ENCODE assay signal across 8 cellular contexts in genomic region chr15:69523010-69524001, GRCh38.
DNase-seq lines count a peak whose midpoint lies in the region; ATAC-seq and TF ChIP-seq lines count a peak whose summit lies in the region.

No MANE protein-coding gene starts in this region.

- DNase-seq in GM04503 (ENCODE audit: low read depth): peak; percentile 17
- DNase-seq in NCI-H1048 (lab: John Stamatoyannopoulos, UW): peak; percentile 2
- peak; percentile 19 for DNase-seq in activated naive CD8-positive, alpha-beta T cell treated with anti-CD3 and anti-CD28 coated beads, Interleukin-2, amount 50 U/mL, for 16 hours (ENCODE audit: low read depth, low spot score)
- peak; percentile 68 for DNase-seq in left cardiac atrium
- DNase-seq in retina: peak; percentile 80

- H3K79me2 ChIP-seq in SU-DHL-6 (ENCODE audit: insufficient read depth, low read length): no peaks in the 10 kb centered on the region

- no peak overlapping the region for H3K4me2 ChIP-seq in SU-DHL-6 (ENCODE audit: low read depth, low read length, poor library complexity, severe bottlenecking)

- peak; percentile 79 to 87 for ATAC-seq in left cardiac atrium
- no peak for ATAC-seq in GM21381 (IDR thresholded peaks at IDR 0.05; ENCODE audit: unreplicated experiment)
- ATAC-seq in GM21723 (IDR thresholded peaks at IDR 0.05; ENCODE audit: unreplicated experiment): no peak

- intact Hi-C loops in left cardiac atrium (cut with DNase I): loop anchor here in 1 of 2 donors (5.0 kb wide), 1 partner anchor 964 kb away; no protein-coding TSS in a partner anchor

- no peak overlapping the region for H3K27ac ChIP-seq in SU-DHL-6 (ENCODE audit: low read depth, low read length)

- no peaks in the 10 kb centered on the region for H3F3A ChIP-seq in SU-DHL-6 (ENCODE audit: insufficient read depth)

- peak; percentile 39 for TF ChIP-seq CTCF in SU-DHL-6 (IDR thresholded peaks at IDR 0.05; ENCODE audit: insufficient read depth, low read length, poor library complexity, severe bottlenecking)

- H3K9me2 ChIP-seq in SU-DHL-6 (replicated peaks; ENCODE audit: insufficient read depth, low read length): no peaks in the 10 kb centered on the region

- no peaks in the 10 kb centered on the region for H4K20me1 ChIP-seq in SU-DHL-6 (ENCODE audit: low read depth, low read length)

- no peak overlapping the region for H3K4me3 ChIP-seq in SU-DHL-6 (ENCODE audit: insufficient read depth, low read length, poor library complexity, severe bottlenecking)

- H3K9ac ChIP-seq in SU-DHL-6 (ENCODE audit: low read length): no peak overlapping the region

- no peak overlapping the region for H2AFZ ChIP-seq in SU-DHL-6 (ENCODE audit: low read depth, low read length, severe bottlenecking)

- H3K36me3 ChIP-seq in SU-DHL-6 (ENCODE audit: low read length): no peaks in the 10 kb centered on the region

- no peaks in the 10 kb centered on the region for H3K27me3 ChIP-seq in SU-DHL-6 (ENCODE audit: low read length)

- H3K9me3 ChIP-seq in SU-DHL-6 (ENCODE audit: insufficient read depth, low read length): no peaks in the 10 kb centered on the region

Comparison
In these comparisons a context has a peak if more than half of its experiments do, and no peak if none do; other contexts are left out.
1. DNase-seq: peak in every context shown above with its lines; median percentile 80 in retina; 68 in left cardiac atrium; 19 in activated naive CD8-positive, alpha-beta T cell treated with anti-CD3 and anti-CD28 coated beads, Interleukin-2, amount 50 U/mL, for 16 hours; 17 in GM04503; 2 in NCI-H1048.
2. ATAC-seq: peak in left cardiac atrium (2 of 2); none in GM21381 (single experiment) and GM21723 (single experiment).